Comparison of ENCODE assay signal across 15 cellular contexts in genomic region chr13:27374126-27374613, GRCh38. TPM values are rescaled to one million over a fixed set of nuclear protein-coding genes. Genes with fewer than 3 reads are reported as not detected.
A peak's percentile ranks its signal among the peaks of the same experiment; 100 is the strongest.
DNase-seq lines count a peak whose midpoint lies in the region; ATAC-seq and TF ChIP-seq lines count a peak whose summit lies in the region.
"Had no signal": no experiment of that assay in that cellular context is flagged by ENCODE, and none has a peak within 500 bp of the region (broad histone marks: within the 10 kb centered on the region; RNA-seq: fewer than 3 reads in every experiment).

No MANE protein-coding gene starts in this region.

- no peak for TF ChIP-seq CTCF in PC-3 (conservative IDR thresholded peaks at IDR 0.05; ENCODE audit: low read depth, low read length)
- no peak for TF ChIP-seq CTCF in fibroblast of mammary gland (conservative IDR thresholded peaks at IDR 0.05; ENCODE audit: control insufficient read depth, insufficient read depth, low read depth, low read length)
- no peak for TF ChIP-seq CTCF in psoas muscle (IDR thresholded peaks at IDR 0.05)

- in situ Hi-C loops in HAP-1 (cut with MboI; ENCODE audit: low sequenced_read_pairs) = loop anchor here (5.0 kb wide), 1 partner anchor 453 kb away; no protein-coding TSS in a partner anchor

- H3K9ac ChIP-seq in PC-3 (ENCODE audit: low read length) = peak overlapping the region; percentile 56

- peak overlapping the region; percentile 87 for H2AFZ ChIP-seq in PC-3 (ENCODE audit: low read length)

- H3K36me3 Mint-ChIP-seq in activated naive CD8-positive, alpha-beta T cell treated with anti-CD3 and anti-CD28 coated beads for 36 hours = no peaks in the 10 kb centered on the region
- H3K36me3 Mint-ChIP-seq: T-cell had no signal

- ATAC-seq in GM19397 (IDR thresholded peaks at IDR 0.05; ENCODE audit: unreplicated experiment) = peak; percentile 18
- peak; percentile 73 for ATAC-seq in PC-3
- peak in 3 of 4 donors; percentile 13 to 17 (median 15) for ATAC-seq in psoas muscle

- peaks cover 12% of the 10 kb centered on the region for H3K27me3 Mint-ChIP-seq in activated naive CD8-positive, alpha-beta T cell treated with anti-CD3 and anti-CD28 coated beads for 36 hours

- H3K4me1 ChIP-seq in PC-3 (ENCODE audit: insufficient read depth, low read length) (peaks cover 19% of the 10 kb centered on the region), psoas muscle (no peaks in the 10 kb centered on the region), HAP-1 (no peaks in the 10 kb centered on the region)
- H3K4me1 ChIP-seq in effector memory CD4-positive, alpha-beta T cell (ENCODE audit: control insufficient read depth, insufficient read depth, low read length, poor library complexity, severe bottlenecking) = no peaks in the 10 kb centered on the region

- H3K4me1 Mint-ChIP-seq in activated naive CD8-positive, alpha-beta T cell treated with anti-CD3 and anti-CD28 coated beads for 36 hours = peaks cover 7% of the 10 kb centered on the region

- no peak overlapping the region for H3K27ac Mint-ChIP-seq in activated naive CD8-positive, alpha-beta T cell treated with anti-CD3 and anti-CD28 coated beads for 36 hours
- H3K27ac Mint-ChIP-seq: activated CD4-positive, alpha-beta memory T cell treated with anti-CD3 and anti-CD28 coated beads, Interleukin-2, amount 10 ng/mL, durations not matched to agents 7 days and 5 days; activated T-cell treated with anti-CD3 and anti-CD28 coated beads, Interleukin-2, amount 50 U/mL, for 24 hours; H9; stimulated activated naive CD8-positive, alpha-beta T cell treated with anti-CD3 and anti-CD28 coated beads, Interleukin-15, amount 100 ng/mL, for 72 hours; T-cell had no signal

- H3K79me2 ChIP-seq in PC-3 (ENCODE audit: low read length) = no peaks in the 10 kb centered on the region

- no peaks in the 10 kb centered on the region for H3K27me3 ChIP-seq in PC-3 (ENCODE audit: low read length)
- peaks cover 0 to 13% (median 2%) of the 10 kb centered on the region in 3 donors for H3K27me3 ChIP-seq in psoas muscle (ENCODE audit: insufficient read depth in 3 of 3, low read length in 2 of 3)
- H3K27me3 ChIP-seq in effector memory CD4-positive, alpha-beta T cell (replicated peaks; ENCODE audit: control insufficient read depth, insufficient read depth, low read length, poor library complexity, severe bottlenecking) = no peaks in the 10 kb centered on the region
- peaks cover 4% of the 10 kb centered on the region; the same call in 1 of the 2 replicates for H3K27me3 ChIP-seq in HAP-1 (ENCODE audit: low read depth)

- 76 to 82% (median 81%) methylated on average over 10 of the region's 10 CpGs for WGBS in psoas muscle, 3 donors

- H3K9me3 Mint-ChIP-seq in activated naive CD8-positive, alpha-beta T cell treated with anti-CD3 and anti-CD28 coated beads for 36 hours = no peaks in the 10 kb centered on the region
- H3K9me3 Mint-ChIP-seq: activated CD4-positive, alpha-beta memory T cell treated with anti-CD3 and anti-CD28 coated beads, Interleukin-2, amount 10 ng/mL, durations not matched to agents 7 days and 5 days; activated T-cell treated with anti-CD3 and anti-CD28 coated beads, Interleukin-2, amount 50 U/mL, for 24 hours; stimulated activated naive CD8-positive, alpha-beta T cell treated with anti-CD3 and anti-CD28 coated beads, Interleukin-15, amount 100 ng/mL, for 72 hours; T-cell had no signal

- H3K36me3 ChIP-seq in PC-3 (ENCODE audit: low read depth, low read length) (no peaks in the 10 kb centered on the region), psoas muscle (ENCODE audit: insufficient read depth in 1 of 2, low read depth in 1 of 2) (no peaks in the 10 kb centered on the region), HAP-1 (replicated peaks) (no peaks in the 10 kb centered on the region)
- H3K36me3 ChIP-seq in effector memory CD4-positive, alpha-beta T cell (ENCODE audit: control insufficient read depth, insufficient read depth, low read length) = no peaks in the 10 kb centered on the region
- H3K36me3 ChIP-seq: neutrophil had no signal

- intact Hi-C loops in PC-3 (cut with micrococcal nuclease) = loop anchor here (1.0 to 5.0 kb wide), 8 partner anchors 33 to 611 kb away; partner anchors contain the start of gene MTIF3
- intact Hi-C loops in psoas muscle (cut with DNase I) = loop anchor here (10.0 kb wide), 2 partner anchors 161 to 341 kb away; no protein-coding TSS in a partner anchor

- no peak overlapping the region for H3K4me3 Mint-ChIP-seq in activated naive CD8-positive, alpha-beta T cell treated with anti-CD3 and anti-CD28 coated beads for 36 hours
- H3K4me3 Mint-ChIP-seq: activated CD4-positive, alpha-beta memory T cell treated with anti-CD3 and anti-CD28 coated beads, Interleukin-2, amount 10 ng/mL, durations not matched to agents 7 days and 5 days; activated T-cell treated with anti-CD3 and anti-CD28 coated beads, Interleukin-2, amount 50 U/mL, for 24 hours; H9; stimulated activated naive CD8-positive, alpha-beta T cell treated with anti-CD3 and anti-CD28 coated beads, Interleukin-15, amount 100 ng/mL, for 72 hours; T-cell had no signal

- peak overlapping the region; percentile 84 for H3K4me2 ChIP-seq in PC-3 (ENCODE audit: low read length)

- CTCF ChIA-PET in PC-3 (lab: Charles Lee) = interaction anchor here (0.6 to 2.8 kb wide), 8 partner anchors 13 to 663 kb away, joined by 3 to 25 read pairs (median 4); no protein-coding TSS in a partner anchor

- no peaks in the 10 kb centered on the region for H3K9me2 ChIP-seq in PC-3 (replicated peaks; ENCODE audit: low read length)

- H3K9me3 ChIP-seq in PC-3 (ENCODE audit: low read length) = no peaks in the 10 kb centered on the region
- no peaks in the 10 kb centered on the region for H3K9me3 ChIP-seq in psoas muscle
- H3K9me3 ChIP-seq in effector memory CD4-positive, alpha-beta T cell (ENCODE audit: control insufficient read depth, low read length) = no peaks in the 10 kb centered on the region
- H3K9me3 ChIP-seq in HAP-1 = no peaks in the 10 kb centered on the region
- H3K9me3 ChIP-seq: neutrophil had no signal

- no peaks in the 10 kb centered on the region for H4K20me1 ChIP-seq in PC-3 (ENCODE audit: low read length)

- H3F3A ChIP-seq in PC-3 (ENCODE audit: low read length, unreplicated experiment) = no peaks in the 10 kb centered on the region

- DNase-seq in PC-3 (peak; percentile 74), fibroblast of mammary gland (ENCODE audit: low read depth) (peak; percentile 27), psoas muscle (no peak), SW 1271 (lab: John Stamatoyannopoulos, UW) (no peak), HAP-1 (ENCODE audit: low spot score in 2 of 2) (no peak)
- no peak for DNase-seq in effector memory CD4-positive, alpha-beta T cell
- DNase-seq in activated naive CD8-positive, alpha-beta T cell treated with anti-CD3 and anti-CD28 coated beads for 36 hours = no peak

- peak overlapping the region; percentile 91 for H3K27ac ChIP-seq in PC-3 (ENCODE audit: low read length)
- no peak overlapping the region for H3K27ac ChIP-seq in psoas muscle
- H3K27ac ChIP-seq in effector memory CD4-positive, alpha-beta T cell (ENCODE audit: insufficient read depth, low read length, poor library complexity, severe bottlenecking) = no peak overlapping the region
- H3K27ac ChIP-seq: neutrophil, VCaP had no signal

- H3K4me3 ChIP-seq in PC-3 (ENCODE audit: low read length) = peak overlapping the region; percentile 56
- no peak overlapping the region for H3K4me3 ChIP-seq in fibroblast of mammary gland (ENCODE audit: control insufficient read depth, low read depth, low read length)
- no peak overlapping the region for H3K4me3 ChIP-seq in psoas muscle
- no peak overlapping the region for H3K4me3 ChIP-seq in effector memory CD4-positive, alpha-beta T cell (ENCODE audit: insufficient read depth, low read depth, low read length, poor library complexity, severe bottlenecking)
- H3K4me3 ChIP-seq in HAP-1 = no peak overlapping the region

- BruUV-seq in PC-3 (replicated peaks; lab: Mats Ljungman, UMichigan) = no TSS peak

- POLR2A ChIA-PET in PC-3 (lab: Charles Lee; ENCODE audit: unreplicated experiment) = interaction anchor here (0.9 kb wide), 1 partner anchor 12 kb away, joined by 7 read pairs; no protein-coding TSS in a partner anchor

RNA-seq across cellular contexts. Expression of gene GTF3A, which starts 50.2 kb away (rescaled TPM):
- total RNA-seq in PC-3 (2014; rRNA removed) (174 and 201 TPM in 2 replicates), psoas muscle (100 to 1,000 TPM; 141 to 201 (median 159) TPM)
- polyA plus RNA-seq in psoas muscle = 100 to 1,000 TPM; 228 to 285 (median 231) TPM
- total RNA-seq in activated naive CD8-positive, alpha-beta T cell treated with anti-CD3 and anti-CD28 coated beads for 36 hours = 100 to 1,000 TPM; 284 to 285 TPM

Comparison
In these comparisons a context has a peak if more than half of its experiments do, and no peak if none do; other contexts are left out.
1. ATAC-seq: peak in every context shown above with its lines; median percentile 73 in PC-3; 18 in GM19397; 15 in psoas muscle.
2. DNase-seq: peak in PC-3 (single experiment) and fibroblast of mammary gland (single experiment); none in psoas muscle (0 of 2), effector memory CD4-positive, alpha-beta T cell (0 of 3), SW 1271 (0 of 2), HAP-1 (0 of 2) and activated naive CD8-positive, alpha-beta T cell treated with anti-CD3 and anti-CD28 coated beads for 36 hours (single experiment).